In the genomic region with DNA sequence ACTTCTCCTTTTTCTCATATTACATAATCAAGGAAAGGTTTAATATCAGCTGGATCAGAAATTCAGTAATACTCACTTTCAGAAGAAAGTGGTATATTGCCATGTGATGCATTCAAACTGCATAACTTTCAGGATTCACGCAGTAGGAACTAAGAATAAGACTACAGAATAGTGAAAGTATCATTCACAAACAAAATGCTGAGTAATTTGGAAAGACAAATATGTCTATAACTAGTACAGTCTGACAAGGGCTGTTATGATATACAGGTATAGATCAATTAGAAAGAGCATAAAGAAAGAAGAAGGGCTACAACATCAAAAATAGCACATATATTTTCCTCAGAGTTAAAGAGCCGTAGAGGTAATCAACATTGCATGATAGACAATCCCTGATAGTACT, we compare ENCODE assay signal across 34 cellular contexts.
"Had no signal": no experiment of that assay in that cellular context is flagged by ENCODE, and none has a peak within 500 bp of the region (broad histone marks: within the 10 kb centered on the region; RNA-seq: fewer than 3 reads in every experiment).

No MANE protein-coding gene starts in this region.

- H3K9me3 ChIP-seq: MG63 had no signal

- H3K4me2 ChIP-seq: KMS-11 had no signal

- H3K4me3 ChIP-seq: MG63 had no signal

- H3K9ac ChIP-seq: KMS-11 had no signal

- H3K36me3 ChIP-seq: MG63 had no signal

- H3K27me3 ChIP-seq: MG63 had no signal

- DNase-seq: Karpas-422, Kasumi-1, MG63, MM.1S, MV-4-11, NCI-H1048, NCI-H1092, NCI-H1092 treated with DMSO at 0.1 percent for 48 hours, NCI-H1105, NCI-H1105 treated with DMSO at 0.1 percent for 48 hours, NCI-H1417, NCI-H1417 treated with DMSO at 0.1 percent for 48 hours, NCI-H1436, NCI-H1436 treated with DMSO at 0.1 percent for 48 hours, NCI-H146, NCI-H1694, NCI-H1694 treated with DMSO at 0.1 percent for 48 hours, NCI-H187, NCI-H187 treated with DMSO at 0.1 percent for 48 hours, NCI-H1930, NCI-H2029 treated with DMSO at 0.1 percent for 48 hours, NCI-H2081, NCI-H2081 treated with DMSO at 0.1 percent for 48 hours, NCI-H2107, NCI-H2171, NCI-H2171 treated with DMSO at 0.1 percent for 48 hours, NCI-H2227 treated with DMSO at 0.1 percent for 48 hours, NCI-H226, NCI-H345, NCI-H446, NCI-H446 treated with DMSO at 0.1 percent for 48 hours, NCI-H510A, NCI-H510A treated with DMSO at 0.1 percent for 48 hours had no signal

- H3K27ac ChIP-seq: KMS-11 had no signal
